9 cellular contexts compared by ENCODE assay signal in the genomic region with DNA sequence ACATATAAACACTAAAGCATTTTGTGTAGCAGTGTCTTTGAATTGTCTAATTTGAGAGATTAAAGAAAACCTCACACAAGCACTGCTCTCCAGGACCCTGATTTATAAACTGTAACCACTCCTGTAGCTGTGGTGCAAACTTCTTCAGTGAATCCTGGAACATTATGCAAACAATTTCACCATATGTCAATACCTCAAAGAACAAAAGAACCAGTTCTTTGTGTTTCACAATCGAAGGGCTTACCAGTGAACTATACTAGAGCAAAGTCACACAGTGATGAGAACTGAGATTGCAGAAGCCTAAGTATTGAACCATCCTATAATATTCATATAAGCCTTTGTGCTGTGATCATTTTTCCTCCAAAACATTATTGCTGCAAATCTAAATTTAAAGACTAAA. TPM values are rescaled to one million over a fixed set of nuclear protein-coding genes. Genes with fewer than 3 reads are reported as not detected.
DNase-seq lines count a peak whose midpoint lies in the region; ATAC-seq and TF ChIP-seq lines count a peak whose summit lies in the region.
"Had no signal": no experiment of that assay in that cellular context is flagged by ENCODE, and none has a peak within 500 bp of the region (broad histone marks: within the 10 kb centered on the region; RNA-seq: fewer than 3 reads in every experiment).

No MANE protein-coding gene starts in this region.

- H3K4me1 Mint-ChIP-seq in activated CD4-positive, alpha-beta T cell treated with anti-CD3 and anti-CD28 coated beads, Interleukin-2, amount 10 ng/mL, durations not matched to agents 7 days and 5 days, result peaks cover 57% of the 10 kb centered on the region

- WGBS in body of pancreas, 2 donors, result 6 to 21% methylated on average over 1 of the region's 1 CpG

- intact Hi-C loops in body of pancreas (cut with DNase I), result no loop called here

- H3K4me1 ChIP-seq in body of pancreas, result peaks cover 23% of the 10 kb centered on the region
- peaks cover 23% of the 10 kb centered on the region for H3K4me1 ChIP-seq in neuron (ENCODE audit: insufficient read depth, low read length)

- no peak for TF ChIP-seq POLR2A in body of pancreas (IDR thresholded peaks at IDR 0.05)

- POLR2A ChIA-PET in activated CD4-positive, alpha-beta T cell treated with anti-CD3 and anti-CD28 coated beads, Interleukin-2, amount 10 ng/mL, durations not matched to agents 7 days and 5 days (lab: Charles Lee), result no interaction called here

- H3K9me3 ChIP-seq in body of pancreas (no peaks in the 10 kb centered on the region), neuron (ENCODE audit: low read length) (no peaks in the 10 kb centered on the region)
- H3K9me3 ChIP-seq: SK-N-SH had no signal

- H3K27me3 Mint-ChIP-seq in activated CD4-positive, alpha-beta T cell treated with anti-CD3 and anti-CD28 coated beads, Interleukin-2, amount 10 ng/mL, durations not matched to agents 7 days and 5 days, result no peaks in the 10 kb centered on the region

- peaks cover 9% of the 10 kb centered on the region for H3K9me3 Mint-ChIP-seq in activated CD4-positive, alpha-beta T cell treated with anti-CD3 and anti-CD28 coated beads, Interleukin-2, amount 10 ng/mL, durations not matched to agents 7 days and 5 days

- ATAC-seq in GM19043 (IDR thresholded peaks at IDR 0.05; ENCODE audit: low read depth, unreplicated experiment) (peak; percentile 50), HG03565 (IDR thresholded peaks at IDR 0.05; ENCODE audit: unreplicated experiment) (peak; percentile 35), body of pancreas (peak; percentile 71), HG03342 (IDR thresholded peaks at IDR 0.05; ENCODE audit: unreplicated experiment) (no peak), GM19035 (IDR thresholded peaks at IDR 0.05; ENCODE audit: unreplicated experiment) (no peak)
- ATAC-seq: HCT116 had no signal

- DNase-seq in body of pancreas, result no peak
- no peak for DNase-seq in activated CD4-positive, alpha-beta T cell treated with anti-CD3 and anti-CD28 coated beads, Interleukin-2, amount 10 ng/mL, durations not matched to agents 7 days and 5 days
- DNase-seq: SK-N-SH had no signal

- H3K4me3 ChIP-seq in body of pancreas (no peak overlapping the region), neuron (ENCODE audit: low read length) (no peak overlapping the region)

- peak overlapping the region; percentile 32 for H2AFZ ChIP-seq in neuron (ENCODE audit: low read depth, low read length)

- H3K36me3 ChIP-seq in body of pancreas (replicated peaks in 1 of 2; ENCODE audit: insufficient read depth in 1 of 2, low read depth in 2 of 2) (peaks cover 0 to 3% of the 10 kb centered on the region in 2 donors), neuron (ENCODE audit: insufficient read depth, low read length) (peaks cover 18% of the 10 kb centered on the region)

- no peak overlapping the region for H3K4me3 Mint-ChIP-seq in activated CD4-positive, alpha-beta T cell treated with anti-CD3 and anti-CD28 coated beads, Interleukin-2, amount 10 ng/mL, durations not matched to agents 7 days and 5 days

- CTCF ChIA-PET in activated CD4-positive, alpha-beta T cell treated with anti-CD3 and anti-CD28 coated beads, Interleukin-2, amount 10 ng/mL, durations not matched to agents 7 days and 5 days (lab: Charles Lee), result no interaction called here

- peak overlapping the region in 2 of 4 donors; percentile 24 to 25 for H3K27ac ChIP-seq in body of pancreas

- H3K27ac Mint-ChIP-seq in activated CD4-positive, alpha-beta T cell treated with anti-CD3 and anti-CD28 coated beads, Interleukin-2, amount 10 ng/mL, durations not matched to agents 7 days and 5 days, result no peak overlapping the region

- H3K27me3 ChIP-seq in body of pancreas (no peaks in the 10 kb centered on the region), neuron (ENCODE audit: insufficient read depth, low read length) (no peaks in the 10 kb centered on the region)

- peaks cover 62% of the 10 kb centered on the region for H3K36me3 Mint-ChIP-seq in activated CD4-positive, alpha-beta T cell treated with anti-CD3 and anti-CD28 coated beads, Interleukin-2, amount 10 ng/mL, durations not matched to agents 7 days and 5 days (ENCODE audit: low read depth)

- no peak for TF ChIP-seq CTCF in body of pancreas (IDR thresholded peaks at IDR 0.05)

RNA-seq across cellular contexts. Expression of a gene that starts 21.5 kb away (rescaled TPM):
- total RNA-seq in body of pancreas, result 10 to 100 TPM in 1 of 2 donors, 1 to 10 TPM in 1; 2.6 to 29.6 TPM
- total RNA-seq in activated CD4-positive, alpha-beta T cell treated with anti-CD3 and anti-CD28 coated beads, Interleukin-2, amount 10 ng/mL, durations not matched to agents 7 days and 5 days, result 10 to 100 TPM; 32.8 to 38.9 TPM

Comparison
In these comparisons a context has a peak if more than half of its experiments do, and no peak if none do; other contexts are left out.
1. ATAC-seq: peak in GM19043 (single experiment), HG03565 (single experiment) and body of pancreas (single experiment); none in HG03342 (single experiment) and GM19035 (single experiment).